ENCODE assay signal across 8 cellular contexts in genomic region chr7:90403174-90404113, GRCh38. TPM values are rescaled to one million over a fixed set of nuclear protein-coding genes. Genes with fewer than 3 reads are reported as not detected.
A peak's percentile ranks its signal among the peaks of the same experiment; 100 is the strongest.
DNase-seq lines count a peak whose midpoint lies in the region; ATAC-seq, FAIRE-seq and TF ChIP-seq lines count a peak whose summit lies in the region.

Gene CLDN12 (plus strand): TSS chr7:90403461. CDS start chr7:90412677, 9,216 bp downstream.

- H3K27ac ChIP-seq in right cardiac atrium (ENCODE audit: low read length) (peak within 1 kb of the TSS; percentile 99), psoas muscle (peak within 1 kb of the TSS; percentile 98)

- DNase-seq in NCI-H146 treated with DMSO at 0.1 percent for 48 hours (lab: John Stamatoyannopoulos, UW; ENCODE audit: unreplicated experiment) (peak; percentile 83), T-helper 17 cell (peak; percentile 32 to 63 (median 60)), anterior cingulate cortex (lab: John Stamatoyannopoulos, UW) (peak; percentile 21 to 91 (median 75)), right cardiac atrium (peak; percentile 90 to 94 (median 92)), psoas muscle (peak; percentile 85 to 91), urothelium cell line (ENCODE audit: low spot score) (peak; percentile 99)

- H3K36me3 ChIP-seq in psoas muscle (ENCODE audit: insufficient read depth in 1 of 2, low read depth in 1 of 2): peaks cover 7 to 32% of the 10 kb centered on the region in 2 donors

- peaks cover 3% of the 10 kb centered on the region for H3K36me3 Mint-ChIP-seq in T-helper 17 cell (ENCODE audit: low read depth)

- no peaks in the 10 kb centered on the region for H3K27me3 Mint-ChIP-seq in T-helper 17 cell

- ATAC-seq in GM18498 (IDR thresholded peaks at IDR 0.05; ENCODE audit: unreplicated experiment) (peak; percentile 96), HG02884 (IDR thresholded peaks at IDR 0.05; ENCODE audit: unreplicated experiment) (peak; percentile 98), T-helper 17 cell (peak; percentile 99), right cardiac atrium (peak; percentile 97 to 98), psoas muscle (peak; percentile 93 to 97 (median 96))

- no peaks in the 10 kb centered on the region for H3K27me3 ChIP-seq in right cardiac atrium (ENCODE audit: control insufficient read depth, insufficient read depth)
- H3K27me3 ChIP-seq in psoas muscle (ENCODE audit: insufficient read depth in 3 of 3, low read length in 2 of 3): no peaks in the 10 kb centered on the region

- FAIRE-seq in urothelium cell line (lab: Jason Lieb, UNC): peak; percentile 95

- peaks cover 15% of the 10 kb centered on the region for H3K4me1 Mint-ChIP-seq in T-helper 17 cell

- H3K9me3 ChIP-seq in T-helper 17 cell (ENCODE audit: control insufficient read depth, low read length, poor library complexity, severe bottlenecking) (no peaks in the 10 kb centered on the region), right cardiac atrium (ENCODE audit: control insufficient read depth, low read length) (no peaks in the 10 kb centered on the region), psoas muscle (no peaks in the 10 kb centered on the region)

- peak within 1 kb of the TSS; percentile 98 for H3K27ac Mint-ChIP-seq in T-helper 17 cell

- H3K4me3 Mint-ChIP-seq in T-helper 17 cell: peak within 1 kb of the TSS; percentile 98

- no peak for TF ChIP-seq CTCF in psoas muscle (IDR thresholded peaks at IDR 0.05)

- H3K4me3 ChIP-seq in right cardiac atrium (ENCODE audit: low read length) (peak within 1 kb of the TSS; percentile 98), psoas muscle (peak within 1 kb of the TSS; percentile 80)

- intact Hi-C loops in right cardiac atrium (cut with DNase I) (loop anchor here in 1 of 4 donors (5.0 kb wide), 1 partner anchor 56 kb away; the partner anchor contains the start of gene GTPBP10), psoas muscle (cut with DNase I) (loop anchor here in 1 of 2 donors (5.0 kb wide), 1 partner anchor 56 kb away; the partner anchor contains the start of gene GTPBP10)

- peaks cover 6% of the 10 kb centered on the region for H3K4me1 ChIP-seq in right cardiac atrium (ENCODE audit: control insufficient read depth, insufficient read depth, low read length)
- H3K4me1 ChIP-seq in psoas muscle: peaks cover 25% of the 10 kb centered on the region

- under 1% methylated on average over 35 of the region's 35 CpGs for WGBS in right cardiac atrium
- WGBS in psoas muscle, 3 donors: 0 to 1% (median 0%) methylated on average over 33 to 35 of the region's 35 CpGs

RNA-seq across cellular contexts. Expression of gene CLDN12, which starts in this region (rescaled TPM):
- total RNA-seq in T-helper 17 cell (1 to 10 TPM; 1.6 to 4.1 TPM), right cardiac atrium (10 to 100 TPM; 34.9 to 46.1 (median 39.7) TPM), psoas muscle (10 to 100 TPM; 18.0 to 42.2 (median 26.3) TPM)
- polyA plus RNA-seq in right cardiac atrium (24.7 TPM), psoas muscle (10 to 100 TPM; 16.3 to 30.4 (median 28.1) TPM)

Comparison
In these comparisons a context has a peak if more than half of its experiments do, and no peak if none do; other contexts are left out.
1. Peak in every context shown above with its lines: DNase-seq, ATAC-seq, H3K4me3 ChIP-seq and H3K27ac ChIP-seq.